8 cellular contexts compared by ENCODE assay signal in the genomic region with DNA sequence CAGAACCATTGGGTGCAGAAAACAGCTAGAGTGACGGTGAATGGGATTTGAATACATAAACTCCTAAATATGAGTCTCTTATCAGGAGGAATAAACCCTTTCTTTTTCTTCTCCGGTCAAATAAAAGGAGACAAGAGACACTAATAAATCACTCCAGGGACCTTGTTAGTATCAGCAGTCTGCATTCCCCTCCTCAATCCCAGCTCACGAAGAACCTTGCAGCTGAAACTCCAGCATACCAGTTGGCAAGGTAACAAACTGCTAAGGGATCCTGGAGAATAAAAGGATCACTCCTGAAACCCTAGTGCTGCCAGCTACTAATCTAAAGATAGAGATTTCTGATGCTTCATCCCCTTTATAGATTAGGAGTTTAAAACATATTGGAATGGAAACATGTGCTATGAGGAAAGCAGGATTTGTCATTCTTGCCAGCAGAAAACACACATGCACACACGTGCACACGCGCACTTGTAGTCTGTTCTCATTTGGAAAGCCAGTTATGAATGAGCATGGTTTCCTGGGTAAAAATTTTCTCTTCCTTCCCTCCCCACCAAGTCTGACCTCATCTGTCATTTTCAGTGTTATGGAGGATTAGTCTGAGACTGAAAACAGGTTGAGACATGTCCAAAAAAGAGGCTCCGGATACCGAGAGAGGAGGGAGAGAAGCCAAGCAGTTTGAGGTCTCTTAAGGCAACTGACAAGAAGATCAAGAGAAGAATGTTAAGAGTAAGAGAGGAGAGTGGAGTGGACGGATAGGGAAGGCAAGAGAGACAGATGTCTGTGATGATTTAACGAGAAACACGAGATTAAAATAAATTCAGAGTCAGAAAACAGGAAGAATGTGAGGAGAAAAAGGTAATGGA. TPM values are rescaled to one million over a fixed set of nuclear protein-coding genes. Genes with fewer than 3 reads are reported as not detected.
DNase-seq lines count a peak whose midpoint lies in the region; ATAC-seq and TF ChIP-seq lines count a peak whose summit lies in the region.

No MANE protein-coding gene starts in this region.

- 41 to 42% methylated on average over 11 of the region's 11 CpGs for WGBS in body of pancreas, 2 donors

- H3K9me3 ChIP-seq in adipocyte (ENCODE audit: control insufficient read depth, low read length) (no peaks in the 10 kb centered on the region), body of pancreas (no peaks in the 10 kb centered on the region)

- H3K9ac ChIP-seq in adipocyte (ENCODE audit: low read length), result peak overlapping the region; percentile 0

- no peak for TF ChIP-seq POLR2A in body of pancreas (IDR thresholded peaks at IDR 0.05)

- H3K27ac Mint-ChIP-seq in activated T-cell treated with anti-CD3 and anti-CD28 coated beads, Interleukin-2, amount 50 U/mL, for 24 hours, result peak overlapping the region; percentile 94
- H3K27ac Mint-ChIP-seq in osteocyte (ENCODE audit: unreplicated experiment), result peak overlapping the region; percentile 73

- H3K27ac ChIP-seq in body of pancreas, result no peak overlapping the region

- H3K4me1 Mint-ChIP-seq in activated T-cell treated with anti-CD3 and anti-CD28 coated beads, Interleukin-2, amount 50 U/mL, for 24 hours (ENCODE audit: low read depth), result peaks cover 89% of the 10 kb centered on the region
- H3K4me1 Mint-ChIP-seq in osteocyte (ENCODE audit: unreplicated experiment), result peaks cover 98% of the 10 kb centered on the region

- intact Hi-C loops in body of pancreas (cut with DNase I), result no loop called here

- peak overlapping the region; percentile 59 for H3K4me3 Mint-ChIP-seq in activated T-cell treated with anti-CD3 and anti-CD28 coated beads, Interleukin-2, amount 50 U/mL, for 24 hours
- no peak overlapping the region for H3K4me3 Mint-ChIP-seq in osteocyte (ENCODE audit: unreplicated experiment)

- H3K4me3 ChIP-seq in adipocyte (ENCODE audit: low read length) (peak overlapping the region; percentile 37), body of pancreas (no peak overlapping the region)

- H3K9me3 Mint-ChIP-seq in activated T-cell treated with anti-CD3 and anti-CD28 coated beads, Interleukin-2, amount 50 U/mL, for 24 hours, result no peaks in the 10 kb centered on the region
- no peaks in the 10 kb centered on the region for H3K9me3 Mint-ChIP-seq in osteocyte (ENCODE audit: unreplicated experiment)

- ATAC-seq in HG02588 (IDR thresholded peaks at IDR 0.05; ENCODE audit: unreplicated experiment), result peak; percentile 62
- no peak for ATAC-seq in body of pancreas

- H3K4me1 ChIP-seq in adipocyte (ENCODE audit: control insufficient read depth, insufficient read depth, low read length) (peaks cover 68% of the 10 kb centered on the region), body of pancreas (peaks cover 5% of the 10 kb centered on the region)

- H3K36me3 ChIP-seq in adipocyte (ENCODE audit: control insufficient read depth, insufficient read depth, low read length, severe bottlenecking), result no peaks in the 10 kb centered on the region
- no peaks in the 10 kb centered on the region for H3K36me3 ChIP-seq in body of pancreas (replicated peaks in 1 of 2; ENCODE audit: insufficient read depth in 1 of 2, low read depth in 2 of 2)

- peaks cover 18% of the 10 kb centered on the region for H3K36me3 Mint-ChIP-seq in activated T-cell treated with anti-CD3 and anti-CD28 coated beads, Interleukin-2, amount 50 U/mL, for 24 hours (ENCODE audit: low read depth)
- H3K36me3 Mint-ChIP-seq in osteocyte (ENCODE audit: unreplicated experiment), result no peaks in the 10 kb centered on the region

- TF ChIP-seq CTCF in osteocyte (IDR thresholded peaks at IDR 0.05) (no peak), body of pancreas (IDR thresholded peaks at IDR 0.05) (no peak)

- no peak for DNase-seq in activated T-cell treated with anti-CD3 and anti-CD28 coated beads, Interleukin-2, amount 50 U/mL, for 24 hours
- DNase-seq in activated T-cell treated with anti-CD3 and anti-CD28 coated beads, Interleukin-2, amount 50 U/mL, for 1 hour, result no peak
- peak; percentile 84 for DNase-seq in NCI-H2171 treated with DMSO at 0.1 percent for 48 hours (lab: John Stamatoyannopoulos, UW)
- peak; percentile 69 for DNase-seq in adipocyte (ENCODE audit: low read depth)
- DNase-seq in osteocyte (ENCODE audit: extremely low spot score, unreplicated experiment), result no peak
- no peak for DNase-seq in body of pancreas
- DNase-seq in DMS114 treated with DMSO at 0.1 percent for 48 hours (lab: John Stamatoyannopoulos, UW; ENCODE audit: unreplicated experiment), result no peak

- H3K27me3 ChIP-seq in adipocyte (replicated peaks; ENCODE audit: control insufficient read depth, insufficient read depth, low read length) (no peaks in the 10 kb centered on the region), body of pancreas (no peaks in the 10 kb centered on the region)

- H3K27me3 Mint-ChIP-seq in activated T-cell treated with anti-CD3 and anti-CD28 coated beads, Interleukin-2, amount 50 U/mL, for 24 hours, result no peaks in the 10 kb centered on the region
- no peaks in the 10 kb centered on the region for H3K27me3 Mint-ChIP-seq in osteocyte (ENCODE audit: unreplicated experiment)

RNA-seq across cellular contexts. Expression of a gene that starts 10.9 kb away (rescaled TPM):
- 29.8 and 32.2 TPM in 2 replicates for total RNA-seq in osteocyte
- 1 to 10 TPM; 6.6 to 6.7 TPM for total RNA-seq in body of pancreas

Comparison
In these comparisons a context has a peak if more than half of its experiments do, and no peak if none do; other contexts are left out.
1. DNase-seq: peak in NCI-H2171 treated with DMSO at 0.1 percent for 48 hours (single experiment) and adipocyte (single experiment); none in activated T-cell treated with anti-CD3 and anti-CD28 coated beads, Interleukin-2, amount 50 U/mL, for 24 hours (single experiment), activated T-cell treated with anti-CD3 and anti-CD28 coated beads, Interleukin-2, amount 50 U/mL, for 1 hour (single experiment), osteocyte (single experiment), body of pancreas (0 of 4) and DMS114 treated with DMSO at 0.1 percent for 48 hours (single experiment).